8 cellular contexts compared by ENCODE assay signal in genomic region chr12:8026282-8026637, GRCh38. TPM values are rescaled to one million over a fixed set of nuclear protein-coding genes. Genes with fewer than 3 reads are reported as not detected.
DNase-seq lines count a peak whose midpoint lies in the region; ATAC-seq lines count a peak whose summit lies in the region.

No MANE protein-coding gene starts in this region.

- ATAC-seq in GM18502 (IDR thresholded peaks at IDR 0.05; ENCODE audit: poor library complexity, unreplicated experiment): peak; percentile 34
- ATAC-seq in naive thymus-derived CD8-positive, alpha-beta T cell: peak; percentile 31 to 34

- peak overlapping the region; percentile 42 for H3K9ac ChIP-seq in endocrine pancreas (ENCODE audit: control insufficient read depth, insufficient read depth, low read length)

- no peaks in the 10 kb centered on the region for H3K4me1 ChIP-seq in endocrine pancreas (ENCODE audit: control insufficient read depth, insufficient read depth, low read length)

- POLR2A ChIA-PET in naive thymus-derived CD8-positive, alpha-beta T cell (lab: Charles Lee): interaction anchor here (0.6 to 3.1 kb wide), 6 partner anchors 9 to 90 kb away, joined by 3 to 28 read pairs (median 4); no protein-coding TSS in a partner anchor

- no peaks in the 10 kb centered on the region for H3K27me3 Mint-ChIP-seq in naive thymus-derived CD8-positive, alpha-beta T cell

- H3K9me3 Mint-ChIP-seq in naive thymus-derived CD8-positive, alpha-beta T cell: no peaks in the 10 kb centered on the region

- H3K36me3 ChIP-seq in H7 (replicated peaks; ENCODE audit: control insufficient read depth, insufficient read depth, low read length): no peaks in the 10 kb centered on the region
- no peaks in the 10 kb centered on the region for H3K36me3 ChIP-seq in endocrine pancreas (ENCODE audit: control insufficient read depth, insufficient read depth, low read length)

- DNase-seq in H7: no peak
- DNase-seq in NCI-H128 (lab: John Stamatoyannopoulos, UW; ENCODE audit: unreplicated experiment): peak; percentile 67
- no peak for DNase-seq in naive thymus-derived CD8-positive, alpha-beta T cell
- DNase-seq in occipital lobe (lab: John Stamatoyannopoulos, UW): no peak
- no peak for DNase-seq in 8988T
- DNase-seq in A172 (ENCODE audit: low spot score): no peak

- peak overlapping the region; percentile 89 to 98 (median 96) for H3K4me3 Mint-ChIP-seq in naive thymus-derived CD8-positive, alpha-beta T cell

- H3K36me3 Mint-ChIP-seq in naive thymus-derived CD8-positive, alpha-beta T cell: peaks cover 0 to 10% (median 2%) of the 10 kb centered on the region in 3 donors

- peak overlapping the region; percentile 99 to 100 (median 100) for H3K27ac Mint-ChIP-seq in naive thymus-derived CD8-positive, alpha-beta T cell

- H3K4me3 ChIP-seq in H7 (ENCODE audit: insufficient read depth, low read depth, low read length) (peak overlapping the region; percentile 53), endocrine pancreas (ENCODE audit: control insufficient read depth, insufficient read depth, low read length) (peak overlapping the region; percentile 93)

- H3K9me3 ChIP-seq in endocrine pancreas (ENCODE audit: control insufficient read depth, low read length): no peaks in the 10 kb centered on the region

- H3K27me3 ChIP-seq in H7 (ENCODE audit: control insufficient read depth, insufficient read depth, low read length) (no peaks in the 10 kb centered on the region), endocrine pancreas (ENCODE audit: control insufficient read depth, insufficient read depth, low read length) (no peaks in the 10 kb centered on the region)

- H3K4me1 Mint-ChIP-seq in naive thymus-derived CD8-positive, alpha-beta T cell: peaks cover 3 to 19% (median 12%) of the 10 kb centered on the region in 4 donors

RNA-seq across cellular contexts. Expression of gene FOXJ2, which starts 6.3 kb away (rescaled TPM):
- total RNA-seq in H7 (2014; rRNA removed; shearing (Covaris generic)): 6.9 TPM in 2 replicates
- total RNA-seq in naive thymus-derived CD8-positive, alpha-beta T cell: 10 to 100 TPM; 26.6 to 27.1 TPM
- polyA plus RNA-seq in naive thymus-derived CD8-positive, alpha-beta T cell: 10 to 100 TPM in 1 of 3 donors, 1 to 10 TPM in 2; 6.7 to 14.4 (median 9.7) TPM
- 7.3 TPM for total RNA-seq in occipital lobe
- total RNA-seq in A172 (2014; rRNA removed; shearing (Covaris generic)): 3.9 and 4.5 TPM in 2 replicates

RNA-seq across cellular contexts. Expression of gene C3AR1, which starts 39.9 kb away (rescaled TPM):
- total RNA-seq in H7 (2014; rRNA removed; shearing (Covaris generic)): not detected in 2 replicates
- total RNA-seq in naive thymus-derived CD8-positive, alpha-beta T cell: 1 to 10 TPM; 1.5 to 2.0 TPM
- 1 to 10 TPM in 2 of 3 donors, under 1 TPM in 1; 0.09 to 6.5 (median 2.7) TPM for polyA plus RNA-seq in naive thymus-derived CD8-positive, alpha-beta T cell
- total RNA-seq in occipital lobe: 3.1 TPM
- total RNA-seq in A172 (2014; rRNA removed; shearing (Covaris generic)): 0.10 and 0.12 TPM in 2 replicates

RNA-seq across cellular contexts. Expression of gene NECAP1, which starts 55.8 kb away (rescaled TPM):
- 42.6 and 50.1 TPM in 2 replicates for total RNA-seq in H7 (2014; rRNA removed; shearing (Covaris generic))
- 10 to 100 TPM; 59.8 to 67.9 TPM for total RNA-seq in naive thymus-derived CD8-positive, alpha-beta T cell
- 10 to 100 TPM; 20.4 to 26.0 (median 24.9) TPM for polyA plus RNA-seq in naive thymus-derived CD8-positive, alpha-beta T cell
- total RNA-seq in occipital lobe: 174 TPM
- 18.0 and 20.1 TPM in 2 replicates for total RNA-seq in A172 (2014; rRNA removed; shearing (Covaris generic))
